ENCODE assay signal across 1 cellular context in the genomic region with DNA sequence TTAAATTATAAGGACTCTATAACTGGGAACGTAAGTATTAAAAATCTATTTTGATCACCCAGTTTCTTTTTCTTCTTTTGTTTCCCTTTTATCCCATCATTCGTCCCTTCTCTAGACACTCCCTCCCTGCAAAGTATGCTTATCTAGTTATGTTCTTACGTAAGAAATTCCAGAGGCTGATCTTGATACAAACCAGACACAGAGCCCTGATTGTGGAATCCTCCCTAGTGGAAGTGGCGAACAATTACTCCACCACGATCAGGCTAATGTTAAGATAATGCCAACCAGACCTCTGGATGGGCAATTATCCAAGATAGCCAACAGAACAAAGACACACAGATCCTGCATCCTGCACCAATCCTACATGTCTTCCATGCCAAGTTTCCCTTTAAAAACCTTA.
TF ChIP-seq lines count a peak whose summit lies in the region.

No MANE protein-coding gene starts in this region.

TF ChIP-seq in SK-N-SH, 30 proteins besides CTCF, POLR2A, EP300 and RAD21 (continued from another document):
- TF ChIP-seq MAX (IDR thresholded peaks at IDR 0.05; ENCODE audit: low read depth) (peak; percentile 12; the same call in 1 of the 2 replicates), GATA2 (CRISPR knock-in tag; IDR thresholded peaks at IDR 0.05) (peak; percentile 94), CHD2 (IDR thresholded peaks at IDR 0.05; ENCODE audit: low read length, partially characterized antibody) (peak; percentile 85), YY1 (IDR thresholded peaks at IDR 0.05; ENCODE audit: low read depth) (0 out of 2 replicates have a peak, but pooled peaks have one; percentile 35), RCOR1 (IDR thresholded peaks at IDR 0.05; ENCODE audit: low read length) (peak; percentile 99), EZH2phosphoT487 (IDR thresholded peaks at IDR 0.05; ENCODE audit: borderline replicate concordance, low read depth) (no peak), SMC3 (IDR thresholded peaks at IDR 0.05; ENCODE audit: low read depth, low read length) (no peak; the same call in 1 of the 2 replicates), GABPA (IDR thresholded peaks at IDR 0.05; ENCODE audit: low read depth) (no peak), USF2 (IDR thresholded peaks at IDR 0.05; ENCODE audit: borderline replicate concordance, low read depth, low read length) (no peak), POLR2AphosphoS5 (IDR thresholded peaks at IDR 0.05; ENCODE audit: low read depth, low read length) (peak; percentile 96), FOSL2 (IDR thresholded peaks at IDR 0.05; ENCODE audit: borderline replicate concordance, low read depth) (peak; percentile 47; the same call in 1 of the 2 replicates), TAF1 (IDR thresholded peaks at IDR 0.05; ENCODE audit: borderline replicate concordance, low read depth, low read length) (peak; percentile 23; the same call in 1 of the 2 replicates), JUND (IDR thresholded peaks at IDR 0.05) (peak; percentile 84), ELF1 (IDR thresholded peaks at IDR 0.05) (no peak)
- TF ChIP-seq, protein P1, sequence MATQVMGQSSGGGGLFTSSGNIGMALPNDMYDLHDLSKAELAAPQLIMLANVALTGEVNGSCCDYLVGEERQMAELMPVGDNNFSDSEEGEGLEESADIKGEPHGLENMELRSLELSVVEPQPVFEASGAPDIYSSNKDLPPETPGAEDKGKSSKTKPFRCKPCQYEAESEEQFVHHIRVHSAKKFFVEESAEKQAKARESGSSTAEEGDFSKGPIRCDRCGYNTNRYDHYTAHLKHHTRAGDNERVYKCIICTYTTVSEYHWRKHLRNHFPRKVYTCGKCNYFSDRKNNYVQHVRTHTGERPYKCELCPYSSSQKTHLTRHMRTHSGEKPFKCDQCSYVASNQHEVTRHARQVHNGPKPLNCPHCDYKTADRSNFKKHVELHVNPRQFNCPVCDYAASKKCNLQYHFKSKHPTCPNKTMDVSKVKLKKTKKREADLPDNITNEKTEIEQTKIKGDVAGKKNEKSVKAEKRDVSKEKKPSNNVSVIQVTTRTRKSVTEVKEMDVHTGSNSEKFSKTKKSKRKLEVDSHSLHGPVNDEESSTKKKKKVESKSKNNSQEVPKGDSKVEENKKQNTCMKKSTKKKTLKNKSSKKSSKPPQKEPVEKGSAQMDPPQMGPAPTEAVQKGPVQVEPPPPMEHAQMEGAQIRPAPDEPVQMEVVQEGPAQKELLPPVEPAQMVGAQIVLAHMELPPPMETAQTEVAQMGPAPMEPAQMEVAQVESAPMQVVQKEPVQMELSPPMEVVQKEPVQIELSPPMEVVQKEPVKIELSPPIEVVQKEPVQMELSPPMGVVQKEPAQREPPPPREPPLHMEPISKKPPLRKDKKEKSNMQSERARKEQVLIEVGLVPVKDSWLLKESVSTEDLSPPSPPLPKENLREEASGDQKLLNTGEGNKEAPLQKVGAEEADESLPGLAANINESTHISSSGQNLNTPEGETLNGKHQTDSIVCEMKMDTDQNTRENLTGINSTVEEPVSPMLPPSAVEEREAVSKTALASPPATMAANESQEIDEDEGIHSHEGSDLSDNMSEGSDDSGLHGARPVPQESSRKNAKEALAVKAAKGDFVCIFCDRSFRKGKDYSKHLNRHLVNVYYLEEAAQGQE (IDR thresholded peaks at IDR 0.05; ENCODE audit: low read depth, low read length) = peak; percentile 63; the same call in 1 of the 2 replicates
